ENCODE assay signal across 36 cellular contexts in genomic region chr1:236558069-236558468, GRCh38.
"Had no signal": no experiment of that assay in that cellular context is flagged by ENCODE, and none has a peak within 500 bp of the region (broad histone marks: within the 10 kb centered on the region; RNA-seq: fewer than 3 reads in every experiment).

No MANE protein-coding gene starts in this region.

- H3K27me3 ChIP-seq: ascending aorta, cardiac muscle cell had no signal

- H3K27ac Mint-ChIP-seq: activated B cell treated with CpG ODN at 0.5 μM for 24 hours; activated CD4-positive, alpha-beta memory T cell treated with anti-CD3 and anti-CD28 coated beads for 36 hours; activated CD4-positive, alpha-beta T cell treated with anti-CD3 and anti-CD28 coated beads, Interleukin-2, amount 10 ng/mL, durations not matched to agents 24 days and 14 days; activated CD8-positive, alpha-beta T cell treated with anti-CD3 and anti-CD28 coated beads for 36 hours; activated naive CD4-positive, alpha-beta T cell treated with anti-CD3 and anti-CD28 coated beads, Interleukin-2, amount 10 ng/mL, durations not matched to agents 7 days and 5 days; activated naive CD8-positive, alpha-beta T cell treated with anti-CD3 and anti-CD28 coated beads, Interleukin-2, amount 10 ng/mL, durations not matched to agents 7 days and 5 days; activated naive CD8-positive, alpha-beta T cell treated with anti-CD3 and anti-CD28 coated beads, Interleukin-2, amount 50 U/mL, for 24 hours; activated T-cell treated with anti-CD3 and anti-CD28 coated beads, Interleukin-2, amount 50 U/mL, for 72 hours; activated T-helper 1 cell treated with anti-CD3 and anti-CD28 coated beads, Interleukin-12 subunit alpha, Interleukin-12 subunit beta, Interleukin-2, Interleukin-4 antibody, amounts not matched to agents 30 ng/mL and 10 ng/mL and 1 ng/mL, durations not matched to agents 14 hours and 24 hours and 36 hours; activated T-helper 17 cell treated with anti-CD3 and anti-CD28 coated beads, Interleukin-2, amount 50 U/mL, for 72 hours; brain; T-helper 1 cell treated with Interleukin-12 subunit alpha and Interleukin-12 subunit beta and Interleukin-4 antibody, amounts not matched to agents 30 μg/mL and 1 μg/mL, for 36 hours; T-helper 2 cell treated with Interferon-gamma antibody and Interleukin-4, amounts not matched to agents 5 μg/mL and 100 μg/mL, for 36 hours had no signal

- H3K4me3 Mint-ChIP-seq: activated B cell treated with CpG ODN at 0.5 μM for 24 hours; activated CD4-positive, alpha-beta memory T cell treated with anti-CD3 and anti-CD28 coated beads for 36 hours; activated CD4-positive, alpha-beta T cell treated with anti-CD3 and anti-CD28 coated beads, Interleukin-2, amount 10 ng/mL, durations not matched to agents 24 days and 14 days; activated CD8-positive, alpha-beta T cell treated with anti-CD3 and anti-CD28 coated beads for 36 hours; activated naive CD4-positive, alpha-beta T cell treated with anti-CD3 and anti-CD28 coated beads, Interleukin-2, amount 10 ng/mL, durations not matched to agents 7 days and 5 days; activated naive CD8-positive, alpha-beta T cell treated with anti-CD3 and anti-CD28 coated beads, Interleukin-2, amount 10 ng/mL, durations not matched to agents 7 days and 5 days; activated naive CD8-positive, alpha-beta T cell treated with anti-CD3 and anti-CD28 coated beads, Interleukin-2, amount 50 U/mL, for 24 hours; activated T-cell treated with anti-CD3 and anti-CD28 coated beads, Interleukin-2, amount 50 U/mL, for 4 hours; activated T-cell treated with anti-CD3 and anti-CD28 coated beads, Interleukin-2, amount 50 U/mL, for 72 hours; activated T-helper 1 cell treated with anti-CD3 and anti-CD28 coated beads, Interleukin-12 subunit alpha, Interleukin-12 subunit beta, Interleukin-2, Interleukin-4 antibody, amounts not matched to agents 30 ng/mL and 10 ng/mL and 1 ng/mL, durations not matched to agents 14 hours and 24 hours and 36 hours; activated T-helper 17 cell treated with anti-CD3 and anti-CD28 coated beads, Interleukin-2, amount 50 U/mL, for 72 hours; brain; central memory CD8-positive, alpha-beta T cell; T-helper 1 cell treated with Interleukin-12 subunit alpha and Interleukin-12 subunit beta and Interleukin-4 antibody, amounts not matched to agents 30 μg/mL and 1 μg/mL, for 36 hours; T-helper 2 cell treated with Interferon-gamma antibody and Interleukin-4, amounts not matched to agents 5 μg/mL and 100 μg/mL, for 36 hours had no signal

- H3K27me3 Mint-ChIP-seq: activated B cell treated with CpG ODN at 0.5 μM for 24 hours; activated CD4-positive, alpha-beta memory T cell treated with anti-CD3 and anti-CD28 coated beads for 36 hours; activated CD4-positive, alpha-beta T cell treated with anti-CD3 and anti-CD28 coated beads, Interleukin-2, amount 10 ng/mL, durations not matched to agents 24 days and 14 days; activated CD8-positive, alpha-beta T cell treated with anti-CD3 and anti-CD28 coated beads for 36 hours; activated naive CD4-positive, alpha-beta T cell treated with anti-CD3 and anti-CD28 coated beads, Interleukin-2, amount 10 ng/mL, durations not matched to agents 7 days and 5 days; activated naive CD8-positive, alpha-beta T cell treated with anti-CD3 and anti-CD28 coated beads, Interleukin-2, amount 10 ng/mL, durations not matched to agents 7 days and 5 days; activated naive CD8-positive, alpha-beta T cell treated with anti-CD3 and anti-CD28 coated beads, Interleukin-2, amount 50 U/mL, for 24 hours; activated T-helper 17 cell treated with anti-CD3 and anti-CD28 coated beads, Interleukin-2, amount 50 U/mL, for 72 hours; brain; central memory CD8-positive, alpha-beta T cell had no signal

- ATAC-seq: activated CD8-positive, alpha-beta T cell treated with anti-CD3 and anti-CD28 coated beads for 36 hours; activated naive CD4-positive, alpha-beta T cell treated with anti-CD3 and anti-CD28 coated beads, Interleukin-2, amount 50 U/mL, for 72 hours; activated naive CD8-positive, alpha-beta T cell treated with anti-CD3 and anti-CD28 coated beads, Interleukin-2, amount 50 U/mL, for 24 hours; activated T-cell treated with anti-CD3 and anti-CD28 coated beads, Interleukin-2, amount 50 U/mL, for 4 hours; activated T-cell treated with anti-CD3 and anti-CD28 coated beads, Interleukin-2, amount 50 U/mL, for 72 hours; activated T-helper 17 cell treated with anti-CD3 and anti-CD28 coated beads, Interleukin-2, amount 50 U/mL, for 72 hours had no signal

- H3K4me1 ChIP-seq: ascending aorta had no signal

- H3K4me1 Mint-ChIP-seq: activated B cell treated with CpG ODN at 0.5 μM for 24 hours; activated CD4-positive, alpha-beta T cell treated with anti-CD3 and anti-CD28 coated beads, Interleukin-2, amount 10 ng/mL, durations not matched to agents 24 days and 14 days; activated naive CD4-positive, alpha-beta T cell treated with anti-CD3 and anti-CD28 coated beads, Interleukin-2, amount 10 ng/mL, durations not matched to agents 7 days and 5 days; activated naive CD8-positive, alpha-beta T cell treated with anti-CD3 and anti-CD28 coated beads, Interleukin-2, amount 10 ng/mL, durations not matched to agents 7 days and 5 days; activated naive CD8-positive, alpha-beta T cell treated with anti-CD3 and anti-CD28 coated beads, Interleukin-2, amount 50 U/mL, for 24 hours; activated T-helper 17 cell treated with anti-CD3 and anti-CD28 coated beads, Interleukin-2, amount 50 U/mL, for 72 hours; brain; central memory CD8-positive, alpha-beta T cell had no signal

- H3K27ac ChIP-seq: ascending aorta, cardiac muscle cell, VCaP had no signal

- H3K9me3 ChIP-seq: ascending aorta had no signal

- DNase-seq: activated B cell treated with CpG ODN at 0.5 μM for 24 hours; activated CD4-positive, alpha-beta memory T cell treated with anti-CD3 and anti-CD28 coated beads for 36 hours; activated CD4-positive, alpha-beta T cell treated with anti-CD3 and anti-CD28 coated beads for 4 hours; activated CD4-positive, alpha-beta T cell treated with anti-CD3 and anti-CD28 coated beads, Interleukin-2, amount 10 ng/mL, durations not matched to agents 24 days and 14 days; activated CD4-positive, alpha-beta T cell treated with anti-CD3 and anti-CD28 coated beads, Interleukin-2, amount 50 U/mL, for 1 hour; activated CD4-positive, alpha-beta T cell treated with anti-CD3 and anti-CD28 coated beads, Interleukin-2, amount 50 U/mL, for 4 hours; activated CD4-positive, CD25-positive, alpha-beta regulatory T cell treated with anti-CD3 and anti-CD28 coated beads, Interleukin-2, amount 50 U/mL, for 72 hours; activated CD8-positive, alpha-beta memory T cell treated with anti-CD3 and anti-CD28 coated beads, Interleukin-2, amount 50 U/mL, for 4 hours; activated CD8-positive, alpha-beta T cell treated with anti-CD3 and anti-CD28 coated beads for 36 hours; activated effector memory CD4-positive, alpha-beta T cell treated with anti-CD3 and anti-CD28 coated beads, Interleukin-2, amount 50 U/mL, for 16 hours; activated gamma-delta T cell treated with Interleukin-2 at 50 U/mL for 16 hours; activated naive CD4-positive, alpha-beta T cell; activated naive CD4-positive, alpha-beta T cell treated with anti-CD3 and anti-CD28 coated beads, Interleukin-2, amount 10 ng/mL, durations not matched to agents 7 days and 5 days; activated naive CD8-positive, alpha-beta T cell treated with anti-CD3 and anti-CD28 coated beads, Interleukin-2, amount 10 ng/mL, durations not matched to agents 7 days and 5 days; activated naive CD8-positive, alpha-beta T cell treated with anti-CD3 and anti-CD28 coated beads, Interleukin-2, amount 50 U/mL, for 24 hours; activated T-cell treated with anti-CD3 and anti-CD28 coated beads for 4 hours; activated T-cell treated with anti-CD3 and anti-CD28 coated beads, Interleukin-2, amount 50 U/mL, for 1 hour; activated T-cell treated with anti-CD3 and anti-CD28 coated beads, Interleukin-2, amount 50 U/mL, for 4 hours; activated T-cell treated with anti-CD3 and anti-CD28 coated beads, Interleukin-2, amount 50 U/mL, for 72 hours; amygdala; anterior cingulate cortex; caudate nucleus; cerebellar nuclear complex; T-helper 1 cell; T-helper 2 cell; T-helper 9 cell had no signal

- H3K9me3 Mint-ChIP-seq: activated B cell treated with CpG ODN at 0.5 μM for 24 hours; activated CD4-positive, alpha-beta memory T cell treated with anti-CD3 and anti-CD28 coated beads for 36 hours; activated CD4-positive, alpha-beta T cell treated with anti-CD3 and anti-CD28 coated beads, Interleukin-2, amount 10 ng/mL, durations not matched to agents 24 days and 14 days; activated CD8-positive, alpha-beta T cell treated with anti-CD3 and anti-CD28 coated beads for 36 hours; activated naive CD4-positive, alpha-beta T cell treated with anti-CD3 and anti-CD28 coated beads, Interleukin-2, amount 10 ng/mL, durations not matched to agents 7 days and 5 days; activated naive CD4-positive, alpha-beta T cell treated with anti-CD3 and anti-CD28 coated beads, Interleukin-2, amount 50 U/mL, for 72 hours; activated naive CD8-positive, alpha-beta T cell treated with anti-CD3 and anti-CD28 coated beads, Interleukin-2, amount 10 ng/mL, durations not matched to agents 7 days and 5 days; activated naive CD8-positive, alpha-beta T cell treated with anti-CD3 and anti-CD28 coated beads, Interleukin-2, amount 50 U/mL, for 24 hours; activated T-cell treated with anti-CD3 and anti-CD28 coated beads, Interleukin-2, amount 50 U/mL, for 4 hours; activated T-cell treated with anti-CD3 and anti-CD28 coated beads, Interleukin-2, amount 50 U/mL, for 72 hours; activated T-helper 1 cell treated with anti-CD3 and anti-CD28 coated beads, Interleukin-12 subunit alpha, Interleukin-12 subunit beta, Interleukin-2, Interleukin-4 antibody, amounts not matched to agents 30 ng/mL and 10 ng/mL and 1 ng/mL, durations not matched to agents 14 hours and 24 hours and 36 hours; activated T-helper 17 cell treated with anti-CD3 and anti-CD28 coated beads, Interleukin-2, amount 50 U/mL, for 72 hours; brain; central memory CD8-positive, alpha-beta T cell; T-helper 1 cell treated with Interleukin-12 subunit alpha and Interleukin-12 subunit beta and Interleukin-4 antibody, amounts not matched to agents 30 μg/mL and 1 μg/mL, for 36 hours; T-helper 2 cell treated with Interferon-gamma antibody and Interleukin-4, amounts not matched to agents 5 μg/mL and 100 μg/mL, for 36 hours had no signal

- H3K4me3 ChIP-seq: ascending aorta, cardiac muscle cell had no signal
